Comparison of ENCODE assay signal across 18 cellular contexts in the genomic region with DNA sequence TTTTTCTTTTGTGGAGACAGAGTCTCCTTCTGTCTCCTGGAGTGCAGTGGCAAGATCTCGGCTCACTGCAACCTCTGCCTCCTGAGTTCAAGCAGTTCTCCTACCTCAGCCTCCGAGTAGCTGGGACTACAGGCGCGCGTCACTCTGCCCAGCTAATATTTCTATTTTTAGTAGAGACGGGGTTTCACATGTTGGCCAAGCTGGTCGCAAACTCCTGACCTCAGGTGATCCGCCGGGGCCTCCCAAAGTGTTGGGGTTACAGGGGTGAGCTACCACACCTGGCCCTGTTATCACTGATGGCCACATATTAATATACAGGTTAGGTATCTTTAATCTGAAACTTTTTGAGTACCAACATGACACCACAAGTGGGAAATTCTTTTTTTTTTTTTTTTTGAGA. TPM values are rescaled to one million over a fixed set of nuclear protein-coding genes. Genes with fewer than 3 reads are reported as not detected.
A peak's percentile ranks its signal among the peaks of the same experiment; 100 is the strongest.
DNase-seq lines count a peak whose midpoint lies in the region; ATAC-seq and TF ChIP-seq lines count a peak whose summit lies in the region.
"Had no signal": no experiment of that assay in that cellular context is flagged by ENCODE, and none has a peak within 500 bp of the region (broad histone marks: within the 10 kb centered on the region; RNA-seq: fewer than 3 reads in every experiment).

No MANE protein-coding gene starts in this region.

- POLR2A ChIA-PET in OCI-LY7 (lab: Charles Lee): interaction anchor here (0.7 to 5.0 kb wide), 8 partner anchors 9 to 485 kb away, joined by 3 to 26 read pairs (median 4); a partner anchor contains a TSS
- POLR2A ChIA-PET in activated CD4-positive, alpha-beta memory T cell treated with anti-CD3 and anti-CD28 coated beads, Interleukin-2, amount 10 ng/mL, durations not matched to agents 7 days and 5 days (lab: Charles Lee): no interaction called here

- no peak for DNase-seq in activated naive CD4-positive, alpha-beta T cell treated with anti-CD3 and anti-CD28 coated beads, Interleukin-2, amount 50 U/mL, for 16 hours
- DNase-seq in OCI-LY7 (ENCODE audit: low spot score): no peak
- no peak for DNase-seq in left ventricle myocardium superior
- no peak for DNase-seq in activated CD4-positive, alpha-beta memory T cell treated with anti-CD3 and anti-CD28 coated beads, Interleukin-2, amount 10 ng/mL, durations not matched to agents 7 days and 5 days
- no peak for DNase-seq in NCI-H524 (lab: John Stamatoyannopoulos, UW)
- DNase-seq in iPS-NIHi11 (ENCODE audit: low spot score): no peak
- DNase-seq: DMS153, EL, Kasumi-1, NCI-H1417, NCI-H1930, NCI-H2171, NCI-H446 treated with DMSO at 0.1 percent for 48 hours, NCI-H774, Peyer's patch had no signal

- H3K4me1 Mint-ChIP-seq in activated naive CD4-positive, alpha-beta T cell treated with anti-CD3 and anti-CD28 coated beads, Interleukin-2, amount 50 U/mL, for 24 hours: peaks cover 46% of the 10 kb centered on the region
- peaks cover 36% of the 10 kb centered on the region for H3K4me1 Mint-ChIP-seq in activated CD4-positive, alpha-beta memory T cell treated with anti-CD3 and anti-CD28 coated beads, Interleukin-2, amount 10 ng/mL, durations not matched to agents 7 days and 5 days

- no peaks in the 10 kb centered on the region for H3K27me3 ChIP-seq in skeletal muscle tissue (ENCODE audit: control insufficient read depth in 3 of 3, insufficient read depth in 3 of 3, low read length in 3 of 3)
- H3K27me3 ChIP-seq: BLaER1 treated with 17β-estradiol and CSF1 and Interleukin-3, amounts not matched to agents 10 nM and 100 nM; Peyer's patch had no signal

- H3K9ac ChIP-seq in skeletal muscle tissue (ENCODE audit: low read depth in 1 of 3, low read length in 3 of 3): peak overlapping the region in 1 of 3 donors; percentile 8

- CTCF ChIA-PET in OCI-LY7 (lab: Charles Lee; ENCODE audit: unreplicated experiment): no interaction called here
- CTCF ChIA-PET in activated CD4-positive, alpha-beta memory T cell treated with anti-CD3 and anti-CD28 coated beads, Interleukin-2, amount 10 ng/mL, durations not matched to agents 7 days and 5 days (lab: Charles Lee): interaction anchor here (1.2 to 2.8 kb wide), 2 partner anchors 9 to 18 kb away, joined by 3 to 14 read pairs; no protein-coding TSS in a partner anchor

- H3K9me3 ChIP-seq in OCI-LY7 (ENCODE audit: low read length) (no peaks in the 10 kb centered on the region), skeletal muscle tissue (ENCODE audit: control insufficient read depth in 3 of 3, low read length in 3 of 3) (no peaks in the 10 kb centered on the region)
- H3K9me3 ChIP-seq: BLaER1 treated with 17β-estradiol and CSF1 and Interleukin-3, amounts not matched to agents 10 nM and 100 nM; Peyer's patch had no signal

- no TSS peak for BruUV-seq in OCI-LY7 (replicated peaks; lab: Mats Ljungman, UMichigan)

- no peaks in the 10 kb centered on the region for H3K27me3 Mint-ChIP-seq in activated naive CD4-positive, alpha-beta T cell treated with anti-CD3 and anti-CD28 coated beads, Interleukin-2, amount 50 U/mL, for 24 hours
- H3K27me3 Mint-ChIP-seq in activated CD4-positive, alpha-beta memory T cell treated with anti-CD3 and anti-CD28 coated beads, Interleukin-2, amount 10 ng/mL, durations not matched to agents 7 days and 5 days: no peaks in the 10 kb centered on the region

- peaks cover 47% of the 10 kb centered on the region for H3K4me1 ChIP-seq in OCI-LY7 (ENCODE audit: insufficient read depth, low read length, poor library complexity, severe bottlenecking)
- peaks cover 8 to 27% (median 24%) of the 10 kb centered on the region in 3 donors for H3K4me1 ChIP-seq in skeletal muscle tissue (ENCODE audit: control insufficient read depth in 3 of 3, insufficient read depth in 3 of 3, low read length in 3 of 3)

- ATAC-seq in left ventricle myocardium superior: peak; percentile 42

- H3K4me3 Mint-ChIP-seq in activated naive CD4-positive, alpha-beta T cell treated with anti-CD3 and anti-CD28 coated beads, Interleukin-2, amount 50 U/mL, for 24 hours: peak overlapping the region; percentile 19
- no peak overlapping the region for H3K4me3 Mint-ChIP-seq in activated CD4-positive, alpha-beta memory T cell treated with anti-CD3 and anti-CD28 coated beads, Interleukin-2, amount 10 ng/mL, durations not matched to agents 7 days and 5 days

- no peak for TF ChIP-seq CTCF in OCI-LY7 (conservative IDR thresholded peaks at IDR 0.05; ENCODE audit: low read length)

- no peak overlapping the region for H2AFZ ChIP-seq in OCI-LY7 (ENCODE audit: low read length)

- peaks cover 4% of the 10 kb centered on the region for H3K36me3 Mint-ChIP-seq in activated naive CD4-positive, alpha-beta T cell treated with anti-CD3 and anti-CD28 coated beads, Interleukin-2, amount 50 U/mL, for 24 hours
- peaks cover 17% of the 10 kb centered on the region for H3K36me3 Mint-ChIP-seq in activated CD4-positive, alpha-beta memory T cell treated with anti-CD3 and anti-CD28 coated beads, Interleukin-2, amount 10 ng/mL, durations not matched to agents 7 days and 5 days (ENCODE audit: low read depth)

- peak overlapping the region; percentile 48 for H3K27ac Mint-ChIP-seq in activated naive CD4-positive, alpha-beta T cell treated with anti-CD3 and anti-CD28 coated beads, Interleukin-2, amount 50 U/mL, for 24 hours
- no peak overlapping the region for H3K27ac Mint-ChIP-seq in activated CD4-positive, alpha-beta memory T cell treated with anti-CD3 and anti-CD28 coated beads, Interleukin-2, amount 10 ng/mL, durations not matched to agents 7 days and 5 days

- no peaks in the 10 kb centered on the region for H3K9me2 ChIP-seq in OCI-LY7 (ENCODE audit: insufficient read depth, low read length)

- H3K27ac ChIP-seq in OCI-LY7 (ENCODE audit: low read depth, low read length, poor library complexity, severe bottlenecking) (peak overlapping the region; percentile 28), skeletal muscle tissue (ENCODE audit: low read depth, low read length) (peak overlapping the region; percentile 55)
- H3K27ac ChIP-seq: BLaER1 treated with 17β-estradiol and CSF1 and Interleukin-3, amounts not matched to agents 10 nM and 100 nM; Peyer's patch had no signal

- peaks cover 32% of the 10 kb centered on the region for H3K36me3 ChIP-seq in OCI-LY7 (ENCODE audit: insufficient read depth, low read length)
- peaks cover 12 to 20% (median 15%) of the 10 kb centered on the region in 3 donors for H3K36me3 ChIP-seq in skeletal muscle tissue (ENCODE audit: control insufficient read depth in 3 of 3, insufficient read depth in 3 of 3, low read length in 3 of 3)

- H3K79me2 ChIP-seq in OCI-LY7 (ENCODE audit: insufficient read depth, low read depth, low read length): peaks cover 63% of the 10 kb centered on the region

- peak overlapping the region; percentile 36 for H3K4me3 ChIP-seq in OCI-LY7 (ENCODE audit: low read depth, low read length, poor library complexity, severe bottlenecking)
- no peak overlapping the region for H3K4me3 ChIP-seq in skeletal muscle tissue (ENCODE audit: low read length in 3 of 3)
- H3K4me3 ChIP-seq: BLaER1 treated with 17β-estradiol and CSF1 and Interleukin-3, amounts not matched to agents 10 nM and 100 nM; Peyer's patch had no signal

- peak overlapping the region; percentile 82 for H3K4me2 ChIP-seq in OCI-LY7 (ENCODE audit: low read length)

- H3K9me3 Mint-ChIP-seq in activated naive CD4-positive, alpha-beta T cell treated with anti-CD3 and anti-CD28 coated beads, Interleukin-2, amount 50 U/mL, for 24 hours: no peaks in the 10 kb centered on the region
- no peaks in the 10 kb centered on the region for H3K9me3 Mint-ChIP-seq in activated CD4-positive, alpha-beta memory T cell treated with anti-CD3 and anti-CD28 coated beads, Interleukin-2, amount 10 ng/mL, durations not matched to agents 7 days and 5 days

- H4K20me1 ChIP-seq in OCI-LY7 (ENCODE audit: insufficient read depth, low read length): no peaks in the 10 kb centered on the region

- intact Hi-C loops in OCI-LY7 (cut with micrococcal nuclease; ENCODE audit: unreplicated experiment): no loop called here
- intact Hi-C loops in left ventricle myocardium superior (cut with micrococcal nuclease): no loop called here

RNA-seq across cellular contexts. Expression of a gene that starts 3.4 kb away (rescaled TPM):
- 26.8 and 26.9 TPM in 2 replicates for total RNA-seq in OCI-LY7 (2014; rRNA removed; shearing (Covaris generic))
- total RNA-seq in OCI-LY7 (2022): 48.7 and 56.8 TPM in 2 replicates
- total RNA-seq in left ventricle myocardium superior: 101 TPM
- 20.9 TPM for total RNA-seq in skeletal muscle tissue
- 10 to 100 TPM; 46.0 to 47.6 TPM for total RNA-seq in activated CD4-positive, alpha-beta memory T cell treated with anti-CD3 and anti-CD28 coated beads, Interleukin-2, amount 10 ng/mL, durations not matched to agents 7 days and 5 days

RNA-seq across cellular contexts. Expression of a gene that starts 7.4 kb away (rescaled TPM):
- total RNA-seq in OCI-LY7 (2014; rRNA removed; shearing (Covaris generic)): 77.3 and 82.1 TPM in 2 replicates
- total RNA-seq in OCI-LY7 (2022): 121 and 128 TPM in 2 replicates
- 301 TPM for total RNA-seq in left ventricle myocardium superior
- 43.8 TPM for total RNA-seq in skeletal muscle tissue
- 100 to 1,000 TPM; 144 to 147 TPM for total RNA-seq in activated CD4-positive, alpha-beta memory T cell treated with anti-CD3 and anti-CD28 coated beads, Interleukin-2, amount 10 ng/mL, durations not matched to agents 7 days and 5 days
